ENCODE assay signal across 8 cellular contexts in the genomic region with DNA sequence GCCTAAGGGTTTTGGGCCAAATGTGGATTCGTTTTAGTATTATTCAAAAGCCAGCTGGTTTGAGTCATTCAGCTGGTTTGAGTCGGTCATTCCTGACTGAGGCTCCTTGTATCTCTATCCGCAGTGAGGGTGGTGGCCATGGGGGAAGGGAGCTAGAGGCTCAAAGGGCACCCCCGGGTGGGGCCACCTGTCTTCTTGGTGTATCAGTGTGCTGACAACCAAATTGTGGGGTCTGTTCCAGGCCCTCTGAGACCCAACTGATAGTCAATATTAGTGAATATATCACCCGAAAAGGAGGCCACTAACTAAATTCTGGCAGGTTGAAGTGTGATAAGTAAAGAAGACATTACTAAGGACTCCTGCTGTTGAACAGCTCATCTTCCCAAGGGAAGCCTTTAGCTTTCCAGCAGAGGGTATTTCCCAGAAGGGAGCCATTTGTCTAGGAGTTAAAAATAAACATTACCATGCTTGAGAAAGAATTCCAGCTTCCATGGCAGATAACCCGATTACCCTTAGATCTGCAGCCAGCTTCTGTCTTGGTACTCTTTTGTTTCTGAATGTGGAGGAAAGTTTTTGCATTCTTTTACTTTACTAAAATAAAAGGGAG. TPM values are rescaled to one million over a fixed set of nuclear protein-coding genes. Genes with fewer than 3 reads are reported as not detected.
DNase-seq lines count a peak whose midpoint lies in the region; ATAC-seq, FAIRE-seq and TF ChIP-seq lines count a peak whose summit lies in the region.

No MANE protein-coding gene starts in this region.

- H2AFZ ChIP-seq in IMR-90 (replicated peaks; ENCODE audit: low read length, poor library complexity) (no peak overlapping the region), K562 (ENCODE audit: low read depth, low read length) (peak overlapping the region; percentile 54), OCI-LY7 (ENCODE audit: low read length) (no peak overlapping the region)

- H3K79me1 ChIP-seq in IMR-90 (ENCODE audit: low read depth in 1 of 2, low read length in 2 of 2): no peaks in the 10 kb centered on the region

- H3K14ac ChIP-seq in IMR-90 (replicated peaks; ENCODE audit: low read depth, low read length): no peak overlapping the region

- no peak overlapping the region for H3K4ac ChIP-seq in IMR-90 (ENCODE audit: low read depth, low read length)

- no peak overlapping the region for H2BK15ac ChIP-seq in IMR-90 (ENCODE audit: low read depth, low read length)

- CTCF ChIA-PET in A673 (lab: Charles Lee): no interaction called here
- CTCF ChIA-PET in IMR-90 (lab: Yijun Ruan, JAX): interaction anchor here (0.6 kb wide), 1 partner anchor 12 kb away, joined by 3 read pairs; no protein-coding TSS in a partner anchor
- CTCF ChIA-PET in K562 (lab: Yijun Ruan, JAX; ENCODE audit: low intra/inter-chr PET ratio): no interaction called here
- CTCF ChIA-PET in OCI-LY7 (lab: Charles Lee; ENCODE audit: unreplicated experiment): no interaction called here

- no peak overlapping the region for H4K8ac ChIP-seq in IMR-90 (ENCODE audit: low read depth in 2 of 2, low read length in 2 of 2)

- no peak overlapping the region for H2BK5ac ChIP-seq in IMR-90 (ENCODE audit: low read depth, low read length, poor library complexity, severe bottlenecking)

- H3K27me3 ChIP-seq in A673 (replicated peaks; ENCODE audit: insufficient read depth, low read depth, low read length, poor library complexity) (peaks cover 9% of the 10 kb centered on the region), IMR-90 (ENCODE audit: control insufficient read depth, insufficient read depth, low read length) (no peaks in the 10 kb centered on the region), K562 (ENCODE audit: control insufficient read depth in 2 of 2, insufficient read depth in 2 of 2, low read length in 2 of 2) (no peaks in the 10 kb centered on the region), lung (ENCODE audit: control insufficient read depth, insufficient read depth) (no peaks in the 10 kb centered on the region)

- H3K9me1 ChIP-seq in IMR-90 (ENCODE audit: insufficient read depth, low read length) (no peaks in the 10 kb centered on the region; the same call in 1 of the 2 replicates), K562 (ENCODE audit: control insufficient read depth, insufficient read depth, low read length) (no peaks in the 10 kb centered on the region)

- H4K91ac ChIP-seq in IMR-90 (ENCODE audit: insufficient read depth, low read depth, low read length): no peak overlapping the region

- H2AK9ac ChIP-seq in IMR-90 (replicated peaks; ENCODE audit: low read depth, low read length, poor library complexity): no peak overlapping the region

- no peaks in the 10 kb centered on the region for H3K79me2 ChIP-seq in K562 (ENCODE audit: control insufficient read depth, insufficient read depth, low read length)
- H3K79me2 ChIP-seq in OCI-LY7 (ENCODE audit: insufficient read depth, low read depth, low read length): no peaks in the 10 kb centered on the region

- H2AK5ac ChIP-seq in IMR-90 (ENCODE audit: low read depth, low read length): no peak overlapping the region

- no peak overlapping the region for H2BK20ac ChIP-seq in IMR-90 (ENCODE audit: low read depth, low read length)

- H4K5ac ChIP-seq in IMR-90 (ENCODE audit: low read depth, low read length): no peak overlapping the region

- H3K4me1 ChIP-seq in A673 (ENCODE audit: insufficient read depth, low read length, poor library complexity, severe bottlenecking) (peaks cover 20% of the 10 kb centered on the region), IMR-90 (ENCODE audit: control insufficient read depth, insufficient read depth, low read length) (peaks cover 4% of the 10 kb centered on the region), K562 (replicated peaks in 1 of 2; ENCODE audit: control insufficient read depth in 2 of 2, insufficient read depth in 2 of 2, low read length in 2 of 2) (peaks cover 2 to 6% of the 10 kb centered on the region in 2 experiments; a peak in 3 of 5 replicates), lung (ENCODE audit: control insufficient read depth in 2 of 2, insufficient read depth in 2 of 2, low read length in 2 of 2) (no peaks in the 10 kb centered on the region), OCI-LY7 (ENCODE audit: insufficient read depth, low read length, poor library complexity, severe bottlenecking) (no peaks in the 10 kb centered on the region)

- H3K9me2 ChIP-seq in OCI-LY7 (ENCODE audit: insufficient read depth, low read length): no peaks in the 10 kb centered on the region

- FAIRE-seq in K562 (lab: Jason Lieb, UNC) (no peak), frontal cortex (lab: Jason Lieb, UNC) (no peak)

- no peak overlapping the region for H3K56ac ChIP-seq in IMR-90 (ENCODE audit: extremely low read depth, insufficient read depth, low read length)

- BruUV-seq in A673 (replicated peaks; lab: Mats Ljungman, UMichigan) (no TSS peak), IMR-90 (replicated peaks; lab: Mats Ljungman, UMichigan) (no TSS peak), K562 (replicated peaks; lab: Mats Ljungman, UMichigan) (no TSS peak), OCI-LY7 (replicated peaks; lab: Mats Ljungman, UMichigan) (no TSS peak)

- no peak overlapping the region for H3K18ac ChIP-seq in IMR-90 (ENCODE audit: low read depth, low read length)

- DNase-seq in A673 (ENCODE audit: low spot score) (peak; percentile 77), IMR-90 (peak; percentile 71), K562 (ENCODE audit: extremely low read depth in 1 of 4, low spot score in 3 of 4) (peak in 3 of 4 experiments; percentile 34 to 60 (median 36)), lung (ENCODE audit: low spot score) (no peak), OCI-LY7 (ENCODE audit: low spot score) (no peak), frontal cortex (ENCODE audit: low spot score in 2 of 2) (no peak), epidermal melanocyte (ENCODE audit: insufficient read length, low spot score) (no peak)

- TF ChIP-seq POLR2A in IMR-90 (IDR thresholded peaks at IDR 0.05; ENCODE audit: low read depth, low read length): no peak
- no peak for TF ChIP-seq POLR2A in K562 (conservative IDR thresholded peaks at IDR 0.05)

- H3K4me3 ChIP-seq in A673 (ENCODE audit: low read depth, low read length, poor library complexity, severe bottlenecking) (no peak overlapping the region), IMR-90 (ENCODE audit: insufficient read depth, low read depth, low read length) (no peak overlapping the region), K562 (no peak overlapping the region), lung (no peak overlapping the region), OCI-LY7 (ENCODE audit: low read depth, low read length, poor library complexity, severe bottlenecking) (no peak overlapping the region)

- no peak for TF ChIP-seq EP300 in K562 (IDR thresholded peaks at IDR 0.05; ENCODE audit: low read length)

- ATAC-seq in IMR-90 (ENCODE audit: low read depth) (peak; percentile 67), K562 (peak; percentile 81), lung (ENCODE audit: insufficient read depth, low FRiP score) (peak; percentile 11), HG02759 (IDR thresholded peaks at IDR 0.05; ENCODE audit: unreplicated experiment) (no peak)

- dilution Hi-C loops in IMR-90 (cut with HindIII; ENCODE audit: low sequenced_read_pairs, unreplicated experiment): no loop called here

- H3K4me2 ChIP-seq in IMR-90 (ENCODE audit: low read depth, low read length) (no peak overlapping the region), K562 (ENCODE audit: insufficient read depth, low read length) (peak overlapping the region; percentile 26; the same call in 1 of the 2 replicates), OCI-LY7 (ENCODE audit: low read length) (no peak overlapping the region)

- POLR2A ChIA-PET in A673 (lab: Charles Lee; ENCODE audit: low non-redundant PET): no interaction called here
- POLR2A ChIA-PET in IMR-90 (lab: Charles Lee; ENCODE audit: unreplicated experiment): interaction anchor here (0.6 kb wide), 1 partner anchor 44 kb away, joined by 13 read pairs; the partner anchor contains the start of gene STOX1
- POLR2A ChIA-PET in K562 (lab: Yijun Ruan, JAX): interaction anchor here (1.1 to 1.9 kb wide), 4 partner anchors 10 to 29 kb away, joined by 4 to 13 read pairs (median 6); no protein-coding TSS in a partner anchor
- POLR2A ChIA-PET in OCI-LY7 (lab: Charles Lee): no interaction called here

- WGBS in IMR-90 (ENCODE audit: extremely low coverage in 2 of 2, insufficient read length in 1 of 2), 2 experiments: 0% methylated on average over 1 of the region's 6 CpGs; no CpG with 5 or more reads in 1 of the 2 experiments
- WGBS in K562 (ENCODE audit: insufficient coverage, low coverage, missing lambda C conversion rate): 2% methylated on average over 6 of the region's 6 CpGs
- WGBS in lung, 2 donors: 60 to 67% methylated on average over 6 of the region's 6 CpGs

- peak overlapping the region; percentile 12 for H3K27ac ChIP-seq in A673 (ENCODE audit: low read depth, low read length, poor library complexity, severe bottlenecking)
- no peak overlapping the region for H3K27ac ChIP-seq in IMR-90 (ENCODE audit: insufficient read depth, low read length)
- peak overlapping the region; percentile 15; the same call in 1 of the 3 replicates for H3K27ac ChIP-seq in K562 (ENCODE audit: extremely low read depth, low read depth, low read length)
- no peak overlapping the region for H3K27ac ChIP-seq in lung (ENCODE audit: low read depth in 1 of 2, low read length in 1 of 2)
- no peak overlapping the region for H3K27ac ChIP-seq in OCI-LY7 (ENCODE audit: low read depth, low read length, poor library complexity, severe bottlenecking)

- in situ Hi-C loops in IMR-90 (cut with MboI; ENCODE audit: low sequenced_read_pairs): no loop called here
- in situ Hi-C loops in K562 (cut with MboI): no loop called here

- H2BK120ac ChIP-seq in IMR-90 (ENCODE audit: low read depth, low read length): no peak overlapping the region

- no peaks in the 10 kb centered on the region for H3K9me3 ChIP-seq in A673 (ENCODE audit: low read depth, low read length, poor library complexity, severe bottlenecking)
- peaks cover 3% of the 10 kb centered on the region for H3K9me3 ChIP-seq in IMR-90 (ENCODE audit: control insufficient read depth, insufficient read depth, low read length)
- H3K9me3 ChIP-seq in K562 (replicated peaks; ENCODE audit: control insufficient read depth, insufficient read depth, low read depth, low read length): peaks cover 4% of the 10 kb centered on the region; the same call in 1 of the 2 replicates
- H3K9me3 ChIP-seq in lung (ENCODE audit: control insufficient read depth in 2 of 2, insufficient read depth in 1 of 2, low read length in 1 of 2): no peaks in the 10 kb centered on the region
- H3K9me3 ChIP-seq in OCI-LY7 (ENCODE audit: low read length): no peaks in the 10 kb centered on the region

- H3K9ac ChIP-seq in IMR-90 (ENCODE audit: low read depth, low read length): no peak overlapping the region
- H3K9ac ChIP-seq in K562 (ENCODE audit: insufficient read depth in 1 of 2, low read depth in 2 of 2, low read length in 2 of 2): peak overlapping the region in 1 of 2 experiments; percentile 10; a peak in 1 of 4 replicates

- TF ChIP-seq RAD21 in IMR-90 (IDR thresholded peaks at IDR 0.05; ENCODE audit: low read length) (no peak), K562 (CRISPR knock-in tag; conservative IDR thresholded peaks at IDR 0.05 in 1 of 2, IDR thresholded peaks at IDR 0.05 in 1 of 2) (no peak)

- no peak overlapping the region for H3K23ac ChIP-seq in IMR-90 (ENCODE audit: low read depth, low read length)

- H4K20me1 ChIP-seq in IMR-90 (ENCODE audit: insufficient read depth, low read length) (no peaks in the 10 kb centered on the region), K562 (replicated peaks; ENCODE audit: control insufficient read depth, insufficient read depth, low read length) (no peaks in the 10 kb centered on the region), OCI-LY7 (ENCODE audit: insufficient read depth, low read length) (no peaks in the 10 kb centered on the region)

- H3K36me3 ChIP-seq in A673 (ENCODE audit: insufficient read depth, low read length, poor library complexity, severe bottlenecking) (no peaks in the 10 kb centered on the region), IMR-90 (ENCODE audit: control insufficient read depth, insufficient read depth, low read length) (no peaks in the 10 kb centered on the region), K562 (ENCODE audit: control insufficient read depth, insufficient read depth, low read length) (no peaks in the 10 kb centered on the region), lung (ENCODE audit: control insufficient read depth in 2 of 2, insufficient read depth in 2 of 2, low read length in 2 of 2) (no peaks in the 10 kb centered on the region), OCI-LY7 (ENCODE audit: insufficient read depth, low read length) (no peaks in the 10 kb centered on the region)

- TF ChIP-seq CTCF in A673 (conservative IDR thresholded peaks at IDR 0.05; ENCODE audit: low read depth, low read length) (no peak), IMR-90 (conservative IDR thresholded peaks at IDR 0.05; ENCODE audit: low read depth, low read length) (no peak), K562 (IDR thresholded peaks at IDR 0.05 in 2 of 3, conservative IDR thresholded peaks at IDR 0.05 in 1 of 3; ENCODE audit: insufficient read depth in 2 of 3, low read depth in 1 of 3, low read length in 3 of 3) (no peak), lung (IDR thresholded peaks at IDR 0.05; ENCODE audit: control extremely low read depth, extremely low read depth) (no peak), OCI-LY7 (conservative IDR thresholded peaks at IDR 0.05; ENCODE audit: low read length) (no peak)

- intact Hi-C loops in A673 (cut with micrococcal nuclease; ENCODE audit: unreplicated experiment) (no loop called here), IMR-90 (cut with micrococcal nuclease) (no loop called here), K562 (cut with micrococcal nuclease) (no loop called here), OCI-LY7 (cut with micrococcal nuclease; ENCODE audit: unreplicated experiment) (no loop called here)

RNA-seq across cellular contexts. Expression of gene DDX50, which starts 29.9 kb away (rescaled TPM):
- total RNA-seq in A673 (2021): 46.1 and 50.1 TPM in 2 replicates
- total RNA-seq in IMR-90 (2012; rRNA removed): 55.7 and 74.2 TPM in 2 replicates
- 31.1 and 32.5 TPM in 2 replicates for polyA plus RNA-seq in IMR-90 (2012; rRNA removed)
- polyA plus RNA-seq in IMR-90 (2012; cell fraction: cytosol; rRNA removed): 8.7 and 14.3 TPM in 2 replicates
- 4.1 and 23.9 TPM in 2 replicates for polyA plus RNA-seq in IMR-90 (2012; cell fraction: nucleus; rRNA removed; ENCODE audit: low replicate concordance)
- total RNA-seq in K562 (2011; cell fraction: chromatin; rRNA removed; ENCODE audit: low replicate concordance): 22.7 and 60.0 TPM in 2 replicates
- total RNA-seq in K562 (2011; cell fraction: nucleolus; rRNA removed): 11.4 and 13.3 TPM in 2 replicates
- 14.0 and 20.6 TPM in 2 replicates for total RNA-seq in K562 (2011; cell fraction: nucleoplasm; rRNA removed)
- total RNA-seq in K562 (2014; rRNA removed): 48.0 and 50.0 TPM in 2 replicates
- total RNA-seq in K562 (2014; rRNA removed; fragmentation: Illumina TruSeq; extraction: Trizol): 86.8 and 98.5 TPM in 2 replicates
- total RNA-seq in K562 (2015; rRNA removed; fragmentation: Illumina TruSeq; extraction: Trizol): 67.7 and 72.0 TPM in 2 replicates
- 52.8 and 54.4 TPM in 2 replicates for total RNA-seq in K562 (2021)
- 58.8 and 79.3 TPM in 2 replicates for polyA plus RNA-seq in K562 (2011; rRNA removed)
- polyA plus RNA-seq in K562 (2011; cell fraction: cytosol; rRNA removed): 14.5 and 28.4 TPM in 2 replicates
- polyA plus RNA-seq in K562 (2011; cell fraction: nucleus; rRNA removed): 10.9 and 17.9 TPM in 2 replicates
- polyA plus RNA-seq in K562 (2012): 53.0 and 57.7 TPM in 2 replicates
- 62.1 and 72.9 TPM in 2 replicates for polyA plus RNA-seq in K562 (2014; fragmentation: Illumina TruSeq; extraction: Trizol)
- polyA plus RNA-seq in K562 (2014; fragmentation: Nextera tagmentation; extraction: Ambion mirVana): 10 to 100 TPM; 36.7 to 57.4 TPM
- polyA plus RNA-seq in K562 (2014; rRNA removed): 41.9 and 53.0 TPM in 2 replicates
- 129 and 135 TPM in 2 replicates for polyA minus RNA-seq in K562 (2011; rRNA and poly(A)+ RNA removed)
- 38.0 and 43.1 TPM in 2 replicates for polyA minus RNA-seq in K562 (2011; cell fraction: cytosol; rRNA and poly(A)+ RNA removed)
- 10.8 and 17.8 TPM in 2 replicates for polyA minus RNA-seq in K562 (2011; cell fraction: nucleus; rRNA and poly(A)+ RNA removed)
- 10 to 100 TPM; 27.5 to 32.7 TPM for total RNA-seq in lung
- polyA plus RNA-seq in lung: 10 to 100 TPM; 14.5 to 24.6 TPM
- total RNA-seq in OCI-LY7 (2014; rRNA removed; shearing (Covaris generic)): 29.0 and 31.1 TPM in 2 replicates
- total RNA-seq in OCI-LY7 (2022): 49.1 and 51.3 TPM in 2 replicates
- 51.4 TPM for total RNA-seq in frontal cortex

RNA-seq across cellular contexts. Expression of gene STOX1, which starts 43.9 kb away (rescaled TPM):
- 2.1 and 2.4 TPM in 2 replicates for total RNA-seq in A673 (2021)
- total RNA-seq in IMR-90 (2012; rRNA removed): under 0.01 and 0.18 TPM in 2 replicates
- polyA plus RNA-seq in IMR-90 (2012; rRNA removed): 0.03 TPM in 1 of 2 replicates, not detected in the other
- not detected in 2 replicates for polyA plus RNA-seq in IMR-90 (2012; cell fraction: cytosol; rRNA removed)
- 0.02 TPM in 1 of 2 replicates, not detected in the other for polyA plus RNA-seq in IMR-90 (2012; cell fraction: nucleus; rRNA removed; ENCODE audit: low replicate concordance)
- total RNA-seq in K562 (2011; cell fraction: chromatin; rRNA removed; ENCODE audit: low replicate concordance): 0.28 TPM in 1 of 2 replicates, not detected in the other
- total RNA-seq in K562 (2011; cell fraction: nucleolus; rRNA removed): 0.17 TPM in 1 of 2 replicates, not detected in the other
- total RNA-seq in K562 (2011; cell fraction: nucleoplasm; rRNA removed): not detected in 2 replicates
- 0.09 and 0.16 TPM in 2 replicates for total RNA-seq in K562 (2014; rRNA removed)
- total RNA-seq in K562 (2014; rRNA removed; fragmentation: Illumina TruSeq; extraction: Trizol): 0.47 and 0.48 TPM in 2 replicates
- 0.87 and 0.98 TPM in 2 replicates for total RNA-seq in K562 (2015; rRNA removed; fragmentation: Illumina TruSeq; extraction: Trizol)
- 0.29 and 0.42 TPM in 2 replicates for total RNA-seq in K562 (2021)
- polyA plus RNA-seq in K562 (2011; rRNA removed): 0.23 and 0.39 TPM in 2 replicates
- 0.04 and 0.13 TPM in 2 replicates for polyA plus RNA-seq in K562 (2011; cell fraction: cytosol; rRNA removed)
- polyA plus RNA-seq in K562 (2011; cell fraction: nucleus; rRNA removed): 0.09 and 0.13 TPM in 2 replicates
- polyA plus RNA-seq in K562 (2012): 0.49 and 1.1 TPM in 2 replicates
- 0.29 and 0.36 TPM in 2 replicates for polyA plus RNA-seq in K562 (2014; fragmentation: Illumina TruSeq; extraction: Trizol)
- polyA plus RNA-seq in K562 (2014; fragmentation: Nextera tagmentation; extraction: Ambion mirVana): under 1 TPM; 0.13 to 0.20 TPM
- 0.09 and 1.1 TPM in 2 replicates for polyA plus RNA-seq in K562 (2014; rRNA removed)
- 0.53 and 0.57 TPM in 2 replicates for polyA minus RNA-seq in K562 (2011; rRNA and poly(A)+ RNA removed)
- not detected in 2 replicates for polyA minus RNA-seq in K562 (2011; cell fraction: cytosol; rRNA and poly(A)+ RNA removed)
- polyA minus RNA-seq in K562 (2011; cell fraction: nucleus; rRNA and poly(A)+ RNA removed): 0.11 and 0.13 TPM in 2 replicates
- 10 to 100 TPM in 1 of 2 donors, 1 to 10 TPM in 1; 5.8 to 10.1 TPM for total RNA-seq in lung
- 1 to 10 TPM; 1.8 to 2.1 TPM for polyA plus RNA-seq in lung
- total RNA-seq in OCI-LY7 (2014; rRNA removed; shearing (Covaris generic)): 2.8 and 3.6 TPM in 2 replicates
- 2.5 and 2.6 TPM in 2 replicates for total RNA-seq in OCI-LY7 (2022)
- 9.0 TPM for total RNA-seq in frontal cortex

Comparison
In these comparisons a context has a peak if more than half of its experiments do, and no peak if none do; other contexts are left out.
1. DNase-seq: peak in A673 (single experiment), IMR-90 (single experiment) and K562 (3 of 4); none in lung (single experiment), OCI-LY7 (single experiment), frontal cortex (0 of 2) and epidermal melanocyte (single experiment).
2. H3K27ac ChIP-seq: peak in A673 (single experiment) and K562 (single experiment); none in IMR-90 (single experiment), lung (0 of 2) and OCI-LY7 (single experiment).
3. POLR2A ChIA-PET loops: an anchor here in IMR-90 (0.6 kb wide) and K562 (1.1 to 1.9 kb wide); none called in A673 and OCI-LY7.